Comparison of ENCODE assay signal across 21 cellular contexts in the genomic region with DNA sequence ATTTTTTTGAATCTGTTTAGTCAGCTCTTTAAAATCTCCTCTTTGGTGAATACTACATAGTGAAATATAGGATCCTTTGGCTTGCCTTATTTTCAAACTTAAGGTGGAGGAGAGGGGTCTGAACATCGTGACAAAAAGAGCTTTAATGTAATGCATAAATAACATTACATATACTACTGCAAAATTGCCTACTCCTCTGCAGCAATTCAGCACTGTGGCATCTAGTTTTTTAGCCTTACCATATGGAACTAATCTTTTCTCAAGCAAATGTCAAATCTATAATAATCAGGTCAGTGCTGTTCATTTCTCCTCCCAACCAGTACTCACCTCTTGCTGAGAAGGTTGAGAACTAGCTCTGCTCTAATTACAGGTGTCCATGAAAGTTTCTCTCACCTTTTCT.
DNase-seq lines count a peak whose midpoint lies in the region; ATAC-seq and TF ChIP-seq lines count a peak whose summit lies in the region.
"Had no signal": no experiment of that assay in that cellular context is flagged by ENCODE, and none has a peak within 500 bp of the region (broad histone marks: within the 10 kb centered on the region; RNA-seq: fewer than 3 reads in every experiment).

No MANE protein-coding gene starts in this region.

- H2BK5ac ChIP-seq in IMR-90 (ENCODE audit: low read depth, low read length, poor library complexity, severe bottlenecking), result no peak overlapping the region

- no peak overlapping the region for H3K23ac ChIP-seq in IMR-90 (ENCODE audit: low read depth, low read length)

- H3K4me3 ChIP-seq in ACC112 (ENCODE audit: low read depth, low read length) (no peak overlapping the region), IMR-90 (ENCODE audit: insufficient read depth, low read depth, low read length) (no peak overlapping the region), fibroblast of mammary gland (ENCODE audit: control insufficient read depth, low read depth, low read length) (no peak overlapping the region), prostate gland (no peak overlapping the region)
- H3K4me3 ChIP-seq: GM23338 had no signal

- H4K91ac ChIP-seq in IMR-90 (ENCODE audit: insufficient read depth, low read depth, low read length), result no peak overlapping the region

- no peak overlapping the region for H3K9ac ChIP-seq in IMR-90 (ENCODE audit: low read depth, low read length)

- H3K36me3 ChIP-seq in ACC112 (ENCODE audit: insufficient read depth, low read length), result no peaks in the 10 kb centered on the region
- H3K36me3 ChIP-seq in IMR-90 (ENCODE audit: control insufficient read depth, insufficient read depth, low read length), result no peaks in the 10 kb centered on the region
- no peaks in the 10 kb centered on the region for H3K36me3 ChIP-seq in prostate gland

- DNase-seq in IMR-90 (peak; percentile 12), fibroblast of mammary gland (ENCODE audit: low read depth) (peak; percentile 11), prostate gland (ENCODE audit: low spot score) (no peak), NCI-H526 (lab: John Stamatoyannopoulos, UW) (no peak)
- no peak for DNase-seq in activated CD4-positive, alpha-beta T cell treated with anti-CD3 and anti-CD28 coated beads for 36 hours
- DNase-seq: Calu3, DND-41, H9, Kasumi-1, NCI-H2029, NCI-H446, NCI-H524 treated with DMSO at 0.1 percent for 48 hours, RPMI8226, SHP77 had no signal

- no peak overlapping the region for H3K4me3 Mint-ChIP-seq in activated CD4-positive, alpha-beta T cell treated with anti-CD3 and anti-CD28 coated beads for 36 hours
- H3K4me3 Mint-ChIP-seq: B cell, CD14-positive monocyte, GM23338, H9 had no signal

- no peaks in the 10 kb centered on the region for H4K20me1 ChIP-seq in IMR-90 (ENCODE audit: insufficient read depth, low read length)

- H3K27me3 ChIP-seq in ACC112 (ENCODE audit: insufficient read depth, low read length) (no peaks in the 10 kb centered on the region), IMR-90 (ENCODE audit: control insufficient read depth, insufficient read depth, low read length) (no peaks in the 10 kb centered on the region), prostate gland (replicated peaks; ENCODE audit: insufficient read depth) (no peaks in the 10 kb centered on the region)

- H3K9me1 ChIP-seq in IMR-90 (ENCODE audit: insufficient read depth, low read length), result no peaks in the 10 kb centered on the region

- H3K4ac ChIP-seq in IMR-90 (ENCODE audit: low read depth, low read length), result no peak overlapping the region

- no peak overlapping the region for H2BK120ac ChIP-seq in IMR-90 (ENCODE audit: low read depth, low read length)

- CTCF ChIA-PET in IMR-90 (lab: Yijun Ruan, JAX), result no interaction called here
- CTCF ChIA-PET in activated CD4-positive, alpha-beta T cell treated with anti-CD3 and anti-CD28 coated beads for 36 hours (lab: Charles Lee), result no interaction called here

- no peak overlapping the region for H2BK15ac ChIP-seq in IMR-90 (ENCODE audit: low read depth, low read length)

- H4K8ac ChIP-seq in IMR-90 (ENCODE audit: low read depth in 2 of 2, low read length in 2 of 2), result no peak overlapping the region

- H3K79me1 ChIP-seq in IMR-90 (ENCODE audit: low read depth in 1 of 2, low read length in 2 of 2), result no peaks in the 10 kb centered on the region

- H3K27ac ChIP-seq in ACC112 (ENCODE audit: low read depth, low read length), result no peak overlapping the region
- H3K27ac ChIP-seq in IMR-90 (ENCODE audit: insufficient read depth, low read length), result no peak overlapping the region
- H3K27ac ChIP-seq in prostate gland, result no peak overlapping the region
- H3K27ac ChIP-seq: HL-60 had no signal

- no peaks in the 10 kb centered on the region for H3K79me2 ChIP-seq in ACC112 (ENCODE audit: control insufficient read depth, insufficient read depth, low read length, unreplicated experiment)

- no CpG with 5 or more reads among the region's 1 CpG for WGBS in IMR-90 (ENCODE audit: extremely low coverage in 2 of 2, insufficient read length in 1 of 2), 2 experiments
- 84% methylated on average over 1 of the region's 1 CpG for WGBS in prostate gland

- H3K14ac ChIP-seq in IMR-90 (replicated peaks; ENCODE audit: low read depth, low read length), result no peak overlapping the region

- no peak overlapping the region for H3K56ac ChIP-seq in IMR-90 (ENCODE audit: extremely low read depth, insufficient read depth, low read length)

- POLR2A ChIA-PET in IMR-90 (lab: Charles Lee; ENCODE audit: unreplicated experiment), result no interaction called here
- POLR2A ChIA-PET in activated CD4-positive, alpha-beta T cell treated with anti-CD3 and anti-CD28 coated beads for 36 hours (lab: Charles Lee), result no interaction called here

- no peak for TF ChIP-seq RAD21 in IMR-90 (IDR thresholded peaks at IDR 0.05; ENCODE audit: low read length)

- H2AK5ac ChIP-seq in IMR-90 (ENCODE audit: low read depth, low read length), result no peak overlapping the region

- no peak for ATAC-seq in IMR-90 (ENCODE audit: low read depth)
- ATAC-seq in SK-N-SH treated with all-trans-retinoic acid at 6 μM for 48 hours, result peak; percentile 62
- no peak for ATAC-seq in GM18907 (IDR thresholded peaks at IDR 0.05; ENCODE audit: unreplicated experiment)
- ATAC-seq in activated CD4-positive, alpha-beta T cell treated with anti-CD3 and anti-CD28 coated beads for 36 hours, result no peak
- ATAC-seq: GM23338 had no signal

- H2BK20ac ChIP-seq in IMR-90 (ENCODE audit: low read depth, low read length), result no peak overlapping the region

- H3K4me1 ChIP-seq in ACC112 (ENCODE audit: control insufficient read depth, insufficient read depth, low read length, unreplicated experiment) (peaks cover 18% of the 10 kb centered on the region), IMR-90 (ENCODE audit: control insufficient read depth, insufficient read depth, low read length) (peaks cover 2% of the 10 kb centered on the region), prostate gland (replicated peaks) (no peaks in the 10 kb centered on the region)

- in situ Hi-C loops in IMR-90 (cut with MboI; ENCODE audit: low sequenced_read_pairs), result no loop called here

- H2AK9ac ChIP-seq in IMR-90 (replicated peaks; ENCODE audit: low read depth, low read length, poor library complexity), result no peak overlapping the region

- TF ChIP-seq CTCF in IMR-90 (conservative IDR thresholded peaks at IDR 0.05; ENCODE audit: low read depth, low read length) (no peak), fibroblast of mammary gland (conservative IDR thresholded peaks at IDR 0.05; ENCODE audit: control insufficient read depth, insufficient read depth, low read depth, low read length) (no peak), prostate gland (IDR thresholded peaks at IDR 0.05) (no peak)

- no peak overlapping the region for H3K18ac ChIP-seq in IMR-90 (ENCODE audit: low read depth, low read length)

- H2AFZ ChIP-seq in ACC112 (ENCODE audit: low read length, unreplicated experiment) (peak overlapping the region; percentile 32), IMR-90 (replicated peaks; ENCODE audit: low read length, poor library complexity) (no peak overlapping the region)
- H2AFZ ChIP-seq: GM23338 had no signal

- H3K9me3 ChIP-seq in IMR-90 (ENCODE audit: control insufficient read depth, insufficient read depth, low read length) (no peaks in the 10 kb centered on the region), prostate gland (no peaks in the 10 kb centered on the region)

- H3K4me2 ChIP-seq in IMR-90 (ENCODE audit: low read depth, low read length), result no peak overlapping the region
- H3K4me2 ChIP-seq: GM23338 had no signal

- no peaks in the 10 kb centered on the region for H3K4me1 Mint-ChIP-seq in activated CD4-positive, alpha-beta T cell treated with anti-CD3 and anti-CD28 coated beads for 36 hours
- H3K4me1 Mint-ChIP-seq: B cell, CD14-positive monocyte, H9 had no signal

- H3K9me3 Mint-ChIP-seq in activated CD4-positive, alpha-beta T cell treated with anti-CD3 and anti-CD28 coated beads for 36 hours (ENCODE audit: low read depth), result peaks cover 7% of the 10 kb centered on the region
- H3K9me3 Mint-ChIP-seq: GM23338, H9 had no signal

- no peaks in the 10 kb centered on the region for H3K27me3 Mint-ChIP-seq in activated CD4-positive, alpha-beta T cell treated with anti-CD3 and anti-CD28 coated beads for 36 hours
- H3K27me3 Mint-ChIP-seq: B cell had no signal

- no TSS peak for BruUV-seq in IMR-90 (replicated peaks; lab: Mats Ljungman, UMichigan)

- H4K5ac ChIP-seq in IMR-90 (ENCODE audit: low read depth, low read length), result no peak overlapping the region

- no peaks in the 10 kb centered on the region for H3K36me3 Mint-ChIP-seq in activated CD4-positive, alpha-beta T cell treated with anti-CD3 and anti-CD28 coated beads for 36 hours (ENCODE audit: low read depth)
- H3K36me3 Mint-ChIP-seq: CD14-positive monocyte had no signal

- TF ChIP-seq POLR2A in IMR-90 (IDR thresholded peaks at IDR 0.05; ENCODE audit: low read depth, low read length) (no peak), prostate gland (IDR thresholded peaks at IDR 0.05) (no peak)

- no peak overlapping the region for H3K27ac Mint-ChIP-seq in activated CD4-positive, alpha-beta T cell treated with anti-CD3 and anti-CD28 coated beads for 36 hours
- H3K27ac Mint-ChIP-seq: B cell, CD14-positive monocyte, GM23338, H9 had no signal

- intact Hi-C loops in IMR-90 (cut with micrococcal nuclease), result no loop called here
- intact Hi-C loops in activated CD4-positive, alpha-beta T cell treated with anti-CD3 and anti-CD28 coated beads for 36 hours (cut with DNase I, micrococcal nuclease), result no loop called here
- intact Hi-C loops in prostate gland (cut with DNase I), result no loop called here

- dilution Hi-C loops in IMR-90 (cut with HindIII; ENCODE audit: low sequenced_read_pairs, unreplicated experiment), result no loop called here

TF ChIP-seq in IMR-90, 13 proteins besides CTCF, POLR2A, EP300 and RAD21:
- no peak for TF ChIP-seq BHLHE40 (IDR thresholded peaks at IDR 0.05; ENCODE audit: low read depth, low read length)
- 0 out of 2 replicates have a peak, but pooled peaks have one; percentile 14 for TF ChIP-seq MAFK (IDR thresholded peaks at IDR 0.05; ENCODE audit: low read depth, low read length)

TF ChIP-seq in SK-N-SH treated with all-trans-retinoic acid at 6 μM for 48 hours, 23 proteins besides CTCF, POLR2A, EP300 and RAD21 (continues in another document):
- no peak for TF ChIP-seq TOX (CRISPR knock-in tag; IDR thresholded peaks at IDR 0.05; ENCODE audit: borderline replicate concordance)
- TF ChIP-seq, protein P1, sequence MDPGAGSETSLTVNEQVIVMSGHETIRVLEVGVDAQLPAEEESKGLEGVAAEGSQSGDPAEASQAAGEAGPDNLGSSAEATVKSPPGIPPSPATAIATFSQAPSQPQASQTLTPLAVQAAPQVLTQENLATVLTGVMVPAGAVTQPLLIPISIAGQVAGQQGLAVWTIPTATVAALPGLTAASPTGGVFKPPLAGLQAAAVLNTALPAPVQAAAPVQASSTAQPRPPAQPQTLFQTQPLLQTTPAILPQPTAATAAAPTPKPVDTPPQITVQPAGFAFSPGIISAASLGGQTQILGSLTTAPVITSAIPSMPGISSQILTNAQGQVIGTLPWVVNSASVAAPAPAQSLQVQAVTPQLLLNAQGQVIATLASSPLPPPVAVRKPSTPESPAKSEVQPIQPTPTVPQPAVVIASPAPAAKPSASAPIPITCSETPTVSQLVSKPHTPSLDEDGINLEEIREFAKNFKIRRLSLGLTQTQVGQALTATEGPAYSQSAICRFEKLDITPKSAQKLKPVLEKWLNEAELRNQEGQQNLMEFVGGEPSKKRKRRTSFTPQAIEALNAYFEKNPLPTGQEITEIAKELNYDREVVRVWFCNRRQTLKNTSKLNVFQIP (CRISPR knock-in tag; IDR thresholded peaks at IDR 0.05; ENCODE audit: borderline replicate concordance, low read depth), result no peak
- no peak for TF ChIP-seq OSR1 (CRISPR knock-in tag; IDR thresholded peaks at IDR 0.05)
- TF ChIP-seq CSDC2 (CRISPR knock-in tag; IDR thresholded peaks at IDR 0.05), result no peak

Comparison
In these comparisons a context has a peak if more than half of its experiments do, and no peak if none do; other contexts are left out.
1. DNase-seq: peak in IMR-90 (single experiment) and fibroblast of mammary gland (single experiment); none in activated CD4-positive, alpha-beta T cell treated with anti-CD3 and anti-CD28 coated beads for 36 hours (single experiment), prostate gland (single experiment) and NCI-H526 (0 of 2).